ENCODE assay signal across 8 cellular contexts in the genomic region with DNA sequence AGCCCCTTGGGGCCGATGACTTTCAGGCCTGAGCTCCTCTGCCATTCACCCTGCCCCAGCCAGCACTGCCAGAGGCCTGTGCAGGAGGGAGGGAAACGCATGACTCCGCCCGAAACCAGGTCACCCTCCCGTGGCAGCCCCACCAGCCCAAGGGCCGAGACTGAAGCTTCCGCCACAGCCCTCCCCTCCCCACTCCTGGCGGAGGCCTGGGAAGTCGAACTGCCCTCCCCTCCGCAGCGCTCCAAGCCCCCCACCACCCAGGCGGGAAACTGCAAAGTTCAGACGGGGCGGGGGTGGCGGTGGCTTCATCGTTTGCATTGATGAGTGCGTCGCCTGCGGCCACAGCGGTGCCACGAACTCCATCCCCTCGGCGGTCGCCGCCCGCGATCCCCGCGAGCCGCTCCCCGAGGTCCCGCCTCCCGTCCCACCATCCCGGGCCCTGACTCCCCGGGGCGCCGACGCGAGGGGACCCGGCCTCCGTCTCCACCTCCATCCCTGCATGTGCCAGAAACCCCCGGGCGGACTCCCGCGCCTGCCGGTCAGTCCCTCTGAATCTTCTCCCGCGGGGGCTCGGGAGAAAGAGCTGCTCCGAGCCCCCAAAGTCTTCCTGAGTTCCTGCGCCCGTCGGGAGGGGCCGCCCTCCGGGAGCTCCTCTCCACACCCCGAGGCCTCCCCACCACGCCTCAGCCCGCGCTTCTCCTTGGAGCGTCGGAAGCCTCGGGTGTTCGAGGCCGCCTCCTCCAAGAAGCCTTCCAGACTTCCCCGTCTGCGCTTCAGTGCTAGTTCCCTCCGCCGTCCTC. TPM values are rescaled to one million over a fixed set of nuclear protein-coding genes. Genes with fewer than 3 reads are reported as not detected.
DNase-seq lines count a peak whose midpoint lies in the region; ATAC-seq and TF ChIP-seq lines count a peak whose summit lies in the region.

No MANE protein-coding gene starts in this region.

- H3K4me1 Mint-ChIP-seq in activated CD8-positive, alpha-beta T cell treated with anti-CD3 and anti-CD28 coated beads for 36 hours (ENCODE audit: low read depth): peaks cover 6% of the 10 kb centered on the region

- POLR2A ChIA-PET in activated CD8-positive, alpha-beta T cell treated with anti-CD3 and anti-CD28 coated beads for 36 hours (lab: Charles Lee): interaction anchor here (0.6 to 3.9 kb wide), 3 partner anchors 12 to 487 kb away, joined by 3 to 17 read pairs (median 3); no protein-coding TSS in a partner anchor

- DNase-seq in GM13977 (ENCODE audit: low spot score): peak; percentile 75
- DNase-seq in activated CD8-positive, alpha-beta T cell treated with anti-CD3 and anti-CD28 coated beads for 36 hours: peak; percentile 35
- peak in 2 of 3 donors; percentile 36 to 59 for DNase-seq in right cardiac atrium
- DNase-seq in smooth muscle cell (lab: John Stamatoyannopoulos, UW; ENCODE audit: unreplicated experiment): no peak
- DNase-seq in AG08395 (ENCODE audit: low spot score): no peak

- 9% methylated on average over 68 of the region's 68 CpGs for WGBS in right cardiac atrium
- WGBS in smooth muscle cell (ENCODE audit: low lambda C conversion rate): 12% methylated on average over 39 of the region's 68 CpGs

- TF ChIP-seq CTCF in GM13977 (IDR thresholded peaks at IDR 0.05; ENCODE audit: extremely low read depth, insufficient read depth, missing control alignments) (no peak), smooth muscle cell (IDR thresholded peaks at IDR 0.05; ENCODE audit: borderline replicate concordance, insufficient read depth, poor library complexity, severe bottlenecking) (no peak)
- TF ChIP-seq CTCF in activated CD8-positive, alpha-beta T cell treated with anti-CD3 and anti-CD28 coated beads for 36 hours (IDR thresholded peaks at IDR 0.05): no peak

- H3K9me3 Mint-ChIP-seq in activated CD8-positive, alpha-beta T cell treated with anti-CD3 and anti-CD28 coated beads for 36 hours: no peaks in the 10 kb centered on the region

- H3K9me3 ChIP-seq in right cardiac atrium (ENCODE audit: control insufficient read depth, low read length): no peaks in the 10 kb centered on the region
- H3K9me3 ChIP-seq in smooth muscle cell (replicated peaks; ENCODE audit: low read depth): no peaks in the 10 kb centered on the region

- H3K9ac ChIP-seq in smooth muscle cell (ENCODE audit: low read depth): peak overlapping the region; percentile 48

- intact Hi-C loops in activated CD8-positive, alpha-beta T cell treated with anti-CD3 and anti-CD28 coated beads for 36 hours (cut with micrococcal nuclease): no loop called here
- intact Hi-C loops in right cardiac atrium (cut with DNase I): no loop called here

- peak overlapping the region; percentile 80 for H2AFZ ChIP-seq in ACC112 (ENCODE audit: low read length, unreplicated experiment)
- no peak overlapping the region for H2AFZ ChIP-seq in smooth muscle cell (ENCODE audit: low read depth)

- H3K4me3 Mint-ChIP-seq in activated CD8-positive, alpha-beta T cell treated with anti-CD3 and anti-CD28 coated beads for 36 hours: peak overlapping the region; percentile 73

- H3F3A ChIP-seq in smooth muscle cell (ENCODE audit: low read depth): peaks cover 9% of the 10 kb centered on the region

- H3K79me2 ChIP-seq in ACC112 (ENCODE audit: control insufficient read depth, insufficient read depth, low read length, unreplicated experiment) (no peaks in the 10 kb centered on the region), smooth muscle cell (ENCODE audit: low read depth) (no peaks in the 10 kb centered on the region)

- no peak overlapping the region for H3K27ac Mint-ChIP-seq in activated CD8-positive, alpha-beta T cell treated with anti-CD3 and anti-CD28 coated beads for 36 hours

- in situ Hi-C loops in GM13977 (cut with MboI; ENCODE audit: low pct_unique_long_range_greater_than_20kb, low sequenced_read_pairs, unreplicated experiment): no loop called here

- CTCF ChIA-PET in activated CD8-positive, alpha-beta T cell treated with anti-CD3 and anti-CD28 coated beads for 36 hours (lab: Charles Lee): interaction anchor here (0.6 to 4.5 kb wide), 23 partner anchors 10 to 473 kb away, joined by 3 to 50 read pairs (median 4); no protein-coding TSS in a partner anchor

- no peaks in the 10 kb centered on the region for H3K36me3 Mint-ChIP-seq in activated CD8-positive, alpha-beta T cell treated with anti-CD3 and anti-CD28 coated beads for 36 hours (ENCODE audit: low read depth)

- ATAC-seq in HG03175 (IDR thresholded peaks at IDR 0.05; ENCODE audit: unreplicated experiment) (peak; percentile 43), right cardiac atrium (peak in 1 of 2 donors; percentile 3), GM19467 (IDR thresholded peaks at IDR 0.05; ENCODE audit: unreplicated experiment) (no peak)
- ATAC-seq in activated CD8-positive, alpha-beta T cell treated with anti-CD3 and anti-CD28 coated beads for 36 hours: peak; percentile 13

- H3K27me3 ChIP-seq in ACC112 (ENCODE audit: insufficient read depth, low read length): peaks cover 5% of the 10 kb centered on the region; the same call in 1 of the 2 replicates
- H3K27me3 ChIP-seq in right cardiac atrium (ENCODE audit: control insufficient read depth, insufficient read depth): no peaks in the 10 kb centered on the region
- H3K27me3 ChIP-seq in smooth muscle cell (ENCODE audit: low read depth): no peaks in the 10 kb centered on the region

- H3K4me3 ChIP-seq in ACC112 (ENCODE audit: low read depth, low read length) (peak overlapping the region; percentile 84), right cardiac atrium (ENCODE audit: low read length) (peak overlapping the region; percentile 43), smooth muscle cell (peak overlapping the region; percentile 59)

- H3K27ac ChIP-seq in ACC112 (ENCODE audit: low read depth, low read length) (peak overlapping the region; percentile 41; the same call in 1 of the 2 replicates), right cardiac atrium (ENCODE audit: low read length) (no peak overlapping the region), smooth muscle cell (ENCODE audit: low read depth) (no peak overlapping the region)

- peaks cover 16% of the 10 kb centered on the region for H3K27me3 Mint-ChIP-seq in activated CD8-positive, alpha-beta T cell treated with anti-CD3 and anti-CD28 coated beads for 36 hours

- peak overlapping the region; percentile 88 for H3K4me2 ChIP-seq in smooth muscle cell

- H3K36me3 ChIP-seq in ACC112 (ENCODE audit: insufficient read depth, low read length) (no peaks in the 10 kb centered on the region), smooth muscle cell (ENCODE audit: low read depth) (no peaks in the 10 kb centered on the region)

- H3K4me1 ChIP-seq in ACC112 (ENCODE audit: control insufficient read depth, insufficient read depth, low read length, unreplicated experiment) (peaks cover 18% of the 10 kb centered on the region), right cardiac atrium (ENCODE audit: control insufficient read depth, insufficient read depth, low read length) (peaks cover 5% of the 10 kb centered on the region), smooth muscle cell (ENCODE audit: low read depth) (no peaks in the 10 kb centered on the region)

- H4K20me1 ChIP-seq in smooth muscle cell (ENCODE audit: low read depth): no peaks in the 10 kb centered on the region

RNA-seq across cellular contexts. Expression of a gene that starts 0.7 kb away (rescaled TPM):
- total RNA-seq in activated CD8-positive, alpha-beta T cell treated with anti-CD3 and anti-CD28 coated beads for 36 hours: 1 to 10 TPM; 3.4 to 3.5 TPM
- total RNA-seq in right cardiac atrium: 1 to 10 TPM; 1.2 to 6.5 (median 2.9) TPM
- polyA plus RNA-seq in right cardiac atrium: 2.4 TPM
- total RNA-seq in smooth muscle cell: 3.3 and 3.7 TPM in 2 replicates
- 8.6 and 10.8 TPM in 2 replicates for polyA plus RNA-seq in smooth muscle cell

Comparison
In these comparisons a context has a peak if more than half of its experiments do, and no peak if none do; other contexts are left out.
1. DNase-seq: peak in GM13977 (single experiment), activated CD8-positive, alpha-beta T cell treated with anti-CD3 and anti-CD28 coated beads for 36 hours (single experiment) and right cardiac atrium (2 of 3); none in smooth muscle cell (single experiment) and AG08395 (single experiment).
2. Peak in every context shown above with its lines, with median percentiles within 50 percentile points of each other: H3K4me3 ChIP-seq.